ENCODE assay signal across 1 cellular context in the genomic region with DNA sequence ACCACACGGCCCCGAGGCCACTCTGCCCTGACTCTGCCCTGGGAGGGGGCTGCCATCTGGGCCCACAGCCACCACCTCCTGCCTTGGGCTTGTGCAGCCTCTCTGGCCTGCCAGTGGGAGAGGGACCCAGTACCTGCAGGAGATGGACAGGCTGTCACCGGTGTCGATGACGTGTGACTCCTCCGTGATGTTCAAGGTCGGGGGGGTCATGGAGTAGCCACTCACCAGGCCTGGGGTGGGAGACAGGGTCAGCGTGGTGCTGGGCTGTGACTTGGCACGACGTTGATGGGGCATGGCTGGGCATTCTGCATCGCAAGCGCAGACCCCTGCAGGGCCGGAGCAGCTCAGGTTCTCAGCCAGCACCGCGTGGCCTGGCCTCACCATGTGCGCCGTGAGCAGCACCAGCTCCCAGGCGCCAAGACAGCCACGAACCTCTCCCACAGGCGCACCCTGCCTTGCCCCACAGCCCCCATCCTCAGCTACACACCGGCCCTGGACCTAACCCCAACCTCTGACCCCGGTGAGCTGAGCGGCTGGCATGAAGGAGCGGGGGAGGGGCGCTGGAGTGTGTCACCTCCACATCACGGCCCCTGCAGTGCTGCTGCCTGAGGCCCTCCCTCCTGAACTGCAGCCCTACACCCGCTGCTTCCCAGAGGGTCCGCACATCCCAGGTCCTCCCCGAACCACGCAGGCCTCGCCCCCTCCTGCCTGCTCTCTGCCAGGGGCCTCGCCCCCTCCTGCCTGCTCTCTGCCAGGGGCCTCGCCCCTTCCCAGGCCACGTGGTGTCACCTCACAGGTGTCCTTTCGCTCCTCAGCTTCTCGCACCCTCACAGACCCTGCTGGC.
TF ChIP-seq lines count a peak whose summit lies in the region.

No MANE protein-coding gene starts in this region.

TF ChIP-seq in GM23338, 12 proteins besides CTCF, POLR2A, EP300 and RAD21 (continued from another document):
- no peak for TF ChIP-seq ZNF462 (CRISPR knock-in tag; IDR thresholded peaks at IDR 0.05)
- TF ChIP-seq POLR2AphosphoS5 (IDR thresholded peaks at IDR 0.05; ENCODE audit: low read depth), result no peak
- no peak for TF ChIP-seq EZH2 (IDR thresholded peaks at IDR 0.05; ENCODE audit: low read depth, unreplicated experiment)
- no peak for TF ChIP-seq ZNF331 (CRISPR knock-in tag; IDR thresholded peaks at IDR 0.05; ENCODE audit: low read depth)
- no peak for TF ChIP-seq NANOG (IDR thresholded peaks at IDR 0.05; ENCODE audit: borderline replicate concordance)
- TF ChIP-seq STAT1 (IDR thresholded peaks at IDR 0.05; ENCODE audit: unreplicated experiment), result no peak
- TF ChIP-seq, protein P1, sequence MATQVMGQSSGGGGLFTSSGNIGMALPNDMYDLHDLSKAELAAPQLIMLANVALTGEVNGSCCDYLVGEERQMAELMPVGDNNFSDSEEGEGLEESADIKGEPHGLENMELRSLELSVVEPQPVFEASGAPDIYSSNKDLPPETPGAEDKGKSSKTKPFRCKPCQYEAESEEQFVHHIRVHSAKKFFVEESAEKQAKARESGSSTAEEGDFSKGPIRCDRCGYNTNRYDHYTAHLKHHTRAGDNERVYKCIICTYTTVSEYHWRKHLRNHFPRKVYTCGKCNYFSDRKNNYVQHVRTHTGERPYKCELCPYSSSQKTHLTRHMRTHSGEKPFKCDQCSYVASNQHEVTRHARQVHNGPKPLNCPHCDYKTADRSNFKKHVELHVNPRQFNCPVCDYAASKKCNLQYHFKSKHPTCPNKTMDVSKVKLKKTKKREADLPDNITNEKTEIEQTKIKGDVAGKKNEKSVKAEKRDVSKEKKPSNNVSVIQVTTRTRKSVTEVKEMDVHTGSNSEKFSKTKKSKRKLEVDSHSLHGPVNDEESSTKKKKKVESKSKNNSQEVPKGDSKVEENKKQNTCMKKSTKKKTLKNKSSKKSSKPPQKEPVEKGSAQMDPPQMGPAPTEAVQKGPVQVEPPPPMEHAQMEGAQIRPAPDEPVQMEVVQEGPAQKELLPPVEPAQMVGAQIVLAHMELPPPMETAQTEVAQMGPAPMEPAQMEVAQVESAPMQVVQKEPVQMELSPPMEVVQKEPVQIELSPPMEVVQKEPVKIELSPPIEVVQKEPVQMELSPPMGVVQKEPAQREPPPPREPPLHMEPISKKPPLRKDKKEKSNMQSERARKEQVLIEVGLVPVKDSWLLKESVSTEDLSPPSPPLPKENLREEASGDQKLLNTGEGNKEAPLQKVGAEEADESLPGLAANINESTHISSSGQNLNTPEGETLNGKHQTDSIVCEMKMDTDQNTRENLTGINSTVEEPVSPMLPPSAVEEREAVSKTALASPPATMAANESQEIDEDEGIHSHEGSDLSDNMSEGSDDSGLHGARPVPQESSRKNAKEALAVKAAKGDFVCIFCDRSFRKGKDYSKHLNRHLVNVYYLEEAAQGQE (IDR thresholded peaks at IDR 0.05; ENCODE audit: unreplicated experiment), result no peak
- no peak for TF ChIP-seq JUNB (IDR thresholded peaks at IDR 0.05; ENCODE audit: unreplicated experiment)
- TF ChIP-seq CREB1 (CRISPR knock-in tag; IDR thresholded peaks at IDR 0.05; ENCODE audit: low read depth), result no peak
- no peak for TF ChIP-seq EZH2phosphoT487 (IDR thresholded peaks at IDR 0.05; ENCODE audit: unreplicated experiment)
